Comparison of ENCODE assay signal across 14 cellular contexts in the genomic region with DNA sequence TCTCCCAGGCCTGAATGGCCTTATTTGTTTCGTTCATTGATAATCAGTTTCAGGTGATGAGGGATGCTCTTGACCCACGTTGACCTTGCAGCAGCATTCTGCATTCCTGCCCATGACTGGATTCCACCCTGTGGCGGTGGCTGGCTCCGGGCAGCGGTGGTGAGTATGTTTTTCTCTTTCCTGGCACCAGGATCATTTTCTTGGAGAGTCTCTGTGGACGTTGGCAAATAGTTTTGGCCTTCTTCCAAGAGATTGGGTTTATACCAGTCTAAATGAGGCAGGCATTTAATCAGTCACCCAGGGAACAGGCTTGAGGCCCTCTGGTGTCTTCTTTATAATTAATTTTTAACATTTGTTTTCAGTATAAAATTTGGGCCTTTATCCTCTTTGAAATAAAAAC.
DNase-seq lines count a peak whose midpoint lies in the region; ATAC-seq and TF ChIP-seq lines count a peak whose summit lies in the region.
"Had no signal": no experiment of that assay in that cellular context is flagged by ENCODE, and none has a peak within 500 bp of the region (broad histone marks: within the 10 kb centered on the region; RNA-seq: fewer than 3 reads in every experiment).

No MANE protein-coding gene starts in this region.

- H4K20me1 ChIP-seq in mammary epithelial cell (ENCODE audit: insufficient read depth, low read length), result no peaks in the 10 kb centered on the region

- in situ Hi-C loops in mammary epithelial cell (cut with MboI; ENCODE audit: low sequenced_read_pairs in 2 of 2), result no loop called here

- CTCF ChIA-PET in mammary epithelial cell (lab: Charles Lee; ENCODE audit: low non-redundant PET), result no interaction called here

- H3K36me3 ChIP-seq in mammary epithelial cell (ENCODE audit: insufficient read depth, low read length) (no peaks in the 10 kb centered on the region), lung (ENCODE audit: control insufficient read depth in 2 of 2, insufficient read depth in 2 of 2, low read length in 2 of 2) (no peaks in the 10 kb centered on the region)

- H3K79me2 ChIP-seq in mammary epithelial cell (ENCODE audit: insufficient read depth, low read length), result no peaks in the 10 kb centered on the region
- H3K79me2 ChIP-seq: parathyroid adenoma had no signal

- no peaks in the 10 kb centered on the region for H3K36me3 Mint-ChIP-seq in progenitor cell of endocrine pancreas (ENCODE audit: insufficient read depth)
- H3K36me3 Mint-ChIP-seq: CD4-positive, alpha-beta memory T cell; immature natural killer cell had no signal

- H3K27me3 ChIP-seq in mammary epithelial cell (ENCODE audit: insufficient read depth, low read length) (no peaks in the 10 kb centered on the region), lung (ENCODE audit: control insufficient read depth, insufficient read depth) (no peaks in the 10 kb centered on the region)

- no peak overlapping the region for H3K9ac ChIP-seq in mammary epithelial cell (ENCODE audit: insufficient read depth, low read length)
- H3K9ac ChIP-seq: parathyroid adenoma had no signal

- WGBS in mammary epithelial cell (ENCODE audit: low coverage, missing lambda C conversion rate), result 4% methylated on average over 6 of the region's 6 CpGs
- 48 to 69% methylated on average over 6 of the region's 6 CpGs for WGBS in lung, 2 donors

- H3K4me1 ChIP-seq in mammary epithelial cell (ENCODE audit: insufficient read depth, low read length) (peaks cover 41% of the 10 kb centered on the region), lung (ENCODE audit: control insufficient read depth in 2 of 2, insufficient read depth in 2 of 2, low read length in 2 of 2) (peaks cover 0 to 2% of the 10 kb centered on the region in 2 donors)

- peaks cover 49% of the 10 kb centered on the region for H3K27me3 Mint-ChIP-seq in progenitor cell of endocrine pancreas

- ATAC-seq in lung (ENCODE audit: insufficient read depth, low FRiP score) (no peak), GM21786 (IDR thresholded peaks at IDR 0.05; ENCODE audit: unreplicated experiment) (no peak)
- ATAC-seq: Panc1 had no signal

- TF ChIP-seq CTCF in mammary epithelial cell (conservative IDR thresholded peaks at IDR 0.05 in 1 of 2, IDR thresholded peaks at IDR 0.05 in 1 of 2; ENCODE audit: extremely low read depth in 1 of 2, insufficient read depth in 1 of 2, low read depth in 1 of 2, low read length in 2 of 2), result no peak
- no peak for TF ChIP-seq CTCF in lung (IDR thresholded peaks at IDR 0.05; ENCODE audit: control extremely low read depth, extremely low read depth)
- TF ChIP-seq CTCF in progenitor cell of endocrine pancreas (IDR thresholded peaks at IDR 0.05; ENCODE audit: unreplicated experiment), result no peak

- intact Hi-C loops in mammary epithelial cell (cut with micrococcal nuclease), result loop anchor here (5.0 to 10.0 kb wide), 2 partner anchors 191 to 298 kb away; no protein-coding TSS in a partner anchor

- H3K4me3 ChIP-seq in mammary epithelial cell (replicated peaks in 1 of 3; ENCODE audit: insufficient read depth in 1 of 3, low read depth in 2 of 3, low read length in 3 of 3) (no peak overlapping the region), lung (no peak overlapping the region)

- H3K27ac ChIP-seq in mammary epithelial cell (ENCODE audit: insufficient read depth, low read depth, low read length), result no peak overlapping the region
- H3K27ac ChIP-seq in lung (ENCODE audit: low read depth in 1 of 2, low read length in 1 of 2), result no peak overlapping the region
- H3K27ac ChIP-seq: parathyroid adenoma had no signal

- no peak overlapping the region for H3K4me3 Mint-ChIP-seq in progenitor cell of endocrine pancreas (ENCODE audit: low read depth)
- H3K4me3 Mint-ChIP-seq: activated naive CD4-positive, alpha-beta T cell treated with anti-CD3 and anti-CD28 coated beads for 36 hours; CD4-positive, alpha-beta memory T cell; immature natural killer cell had no signal

- H3K27ac Mint-ChIP-seq in progenitor cell of endocrine pancreas, result no peak overlapping the region
- H3K27ac Mint-ChIP-seq: activated naive CD4-positive, alpha-beta T cell treated with anti-CD3 and anti-CD28 coated beads for 36 hours; CD4-positive, alpha-beta memory T cell; immature natural killer cell had no signal

- H3K4me2 ChIP-seq in mammary epithelial cell (ENCODE audit: insufficient read depth, low read depth, low read length), result no peak overlapping the region

- H3K9me3 ChIP-seq in mammary epithelial cell (replicated peaks; ENCODE audit: insufficient read depth, low read length), result no peaks in the 10 kb centered on the region
- no peaks in the 10 kb centered on the region for H3K9me3 ChIP-seq in lung (ENCODE audit: control insufficient read depth in 2 of 2, insufficient read depth in 1 of 2, low read length in 1 of 2)

- peak; percentile 76 for DNase-seq in COLO829 (ENCODE audit: low spot score)
- peak; percentile 72 for DNase-seq in NCI-H1105 (lab: John Stamatoyannopoulos, UW)
- DNase-seq in mammary epithelial cell, result peak; percentile 83
- peak; percentile 43 for DNase-seq in lung (ENCODE audit: low spot score)
- no peak for DNase-seq in activated CD4-positive, alpha-beta T cell treated with anti-CD3 and anti-CD28 coated beads for 4 hours
- DNase-seq in activated CD4-positive, alpha-beta T cell treated with anti-CD3 and anti-CD28 coated beads, Interleukin-2, amount 50 U/mL, for 1 hour, result no peak
- no peak for DNase-seq in progenitor cell of endocrine pancreas (ENCODE audit: low spot score, unreplicated experiment)
- DNase-seq: activated naive CD4-positive, alpha-beta T cell treated with anti-CD3 and anti-CD28 coated beads for 36 hours; CD4-positive, alpha-beta memory T cell; immature natural killer cell; Kasumi-1 had no signal

- dilution Hi-C loops in mammary epithelial cell (cut with HindIII; ENCODE audit: low sequenced_read_pairs), result no loop called here

- no TSS peak for BruUV-seq in mammary epithelial cell (replicated peaks; lab: Mats Ljungman, UMichigan)

- H3K4me1 Mint-ChIP-seq in progenitor cell of endocrine pancreas (ENCODE audit: low read depth), result peaks cover 14% of the 10 kb centered on the region
- H3K4me1 Mint-ChIP-seq: immature natural killer cell had no signal

- no peaks in the 10 kb centered on the region for H3K9me3 Mint-ChIP-seq in progenitor cell of endocrine pancreas (ENCODE audit: low read depth)
- H3K9me3 Mint-ChIP-seq: activated naive CD4-positive, alpha-beta T cell treated with anti-CD3 and anti-CD28 coated beads for 36 hours; CD4-positive, alpha-beta memory T cell; immature natural killer cell had no signal

- H2AFZ ChIP-seq in mammary epithelial cell (ENCODE audit: low read depth, low read length), result no peak overlapping the region
- H2AFZ ChIP-seq: parathyroid adenoma had no signal

Comparison
In these comparisons a context has a peak if more than half of its experiments do, and no peak if none do; other contexts are left out.
1. DNase-seq: peak in COLO829 (single experiment), NCI-H1105 (single experiment), mammary epithelial cell (single experiment) and lung (single experiment); none in activated CD4-positive, alpha-beta T cell treated with anti-CD3 and anti-CD28 coated beads for 4 hours (0 of 2), activated CD4-positive, alpha-beta T cell treated with anti-CD3 and anti-CD28 coated beads, Interleukin-2, amount 50 U/mL, for 1 hour (single experiment) and progenitor cell of endocrine pancreas (single experiment).